In the genomic region with DNA sequence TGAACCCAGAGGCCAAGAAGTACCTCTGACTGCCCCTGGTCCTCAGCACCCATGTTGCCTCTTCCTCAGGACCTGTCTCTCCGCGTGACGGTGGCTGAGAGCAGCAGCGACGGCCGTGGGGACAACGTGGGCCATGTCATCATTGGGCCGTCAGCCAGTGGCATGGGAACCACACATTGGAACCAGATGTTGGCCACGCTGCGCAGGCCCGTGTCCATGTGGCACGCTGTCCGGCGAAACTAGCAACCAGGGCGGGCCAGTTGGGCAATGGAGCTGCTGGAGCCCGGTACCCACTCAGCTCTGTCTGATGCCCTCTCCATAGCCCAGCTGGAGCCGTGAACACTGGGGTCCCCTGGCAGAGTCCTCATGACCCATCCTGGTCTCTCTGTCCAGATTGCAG, we compare ENCODE assay signal across 18 cellular contexts. TPM values are rescaled to one million over a fixed set of nuclear protein-coding genes. Genes with fewer than 3 reads are reported as not detected.
"Had no signal": no experiment of that assay in that cellular context is flagged by ENCODE, and none has a peak within 500 bp of the region (broad histone marks: within the 10 kb centered on the region; RNA-seq: fewer than 3 reads in every experiment).

No MANE protein-coding gene starts in this region.

- DNase-seq: effector CD4-positive, alpha-beta T cell; endodermal cell; glutamatergic neuron; immature natural killer cell; left ventricle myocardium inferior; lower lobe of right lung; natural killer cell; nucleus accumbens; pancreas; right cardiac atrium; small intestine; stimulated activated CD4-positive, alpha-beta T cell treated with anti-CD3 and anti-CD28 coated beads, Interleukin-12 subunit alpha, Interleukin-12 subunit beta, amount 100 ng/mL, for 4 hours; stimulated activated naive CD4-positive, alpha-beta T cell treated with Interleukin-2 at 50 U/mL for 16 hours; thyroid gland had no signal

- ATAC-seq: gastroesophageal sphincter, natural killer cell, pancreas, right cardiac atrium had no signal

- H3K4me3 ChIP-seq: coronary artery, gastroesophageal sphincter, left ventricle myocardium inferior, lower lobe of right lung, pancreas, thyroid gland had no signal

- H3K27me3 ChIP-seq: gastroesophageal sphincter, pancreas, thyroid gland had no signal

- H3K4me1 ChIP-seq: gastroesophageal sphincter, left ventricle myocardium inferior, lower lobe of right lung, pancreas, thyroid gland had no signal

- H3K27ac ChIP-seq: coronary artery, gastroesophageal sphincter, left ventricle myocardium inferior, lower lobe of right lung, pancreas, thyroid gland had no signal

- H3K36me3 ChIP-seq: gastroesophageal sphincter, left ventricle myocardium inferior, lower lobe of right lung, pancreas, thyroid gland had no signal

- H3K9me3 ChIP-seq: gastroesophageal sphincter, left ventricle myocardium inferior, lower lobe of right lung, pancreas, thyroid gland had no signal

RNA-seq across cellular contexts. Expression of a gene that starts 8.1 kb away (rescaled TPM):
- total RNA-seq: natural killer cell had no signal
- polyA plus RNA-seq: immature natural killer cell had no signal

RNA-seq across cellular contexts. Expression of a gene that starts 25.6 kb away (rescaled TPM):
- total RNA-seq: endothelial cell of umbilical vein, lower lobe of right lung, myocyte, natural killer cell had no signal
- polyA plus RNA-seq: endothelial cell of umbilical vein, immature natural killer cell had no signal
